In genomic region chr16:31073823-31074072, GRCh38 we compare ENCODE assay signal across 8 cellular contexts. TPM values are rescaled to one million over a fixed set of nuclear protein-coding genes. Genes with fewer than 3 reads are reported as not detected.
DNase-seq lines count a peak whose midpoint lies in the region; ATAC-seq, FAIRE-seq and TF ChIP-seq lines count a peak whose summit lies in the region.

No MANE protein-coding gene starts in this region.

- H3K9me2 ChIP-seq in Karpas-422 (replicated peaks; ENCODE audit: insufficient read depth, low read length): no peaks in the 10 kb centered on the region

- ATAC-seq in HG02981 (IDR thresholded peaks at IDR 0.05; ENCODE audit: unreplicated experiment): no peak

- H3K79me2 ChIP-seq in Karpas-422 (ENCODE audit: low read length) (peaks cover 70% of the 10 kb centered on the region), osteoblast (ENCODE audit: insufficient read depth, low read length) (peaks cover 88% of the 10 kb centered on the region)

- intact Hi-C loops in dorsolateral prefrontal cortex (cut with DNase I): loop anchor here (1.0 to 10.0 kb wide), 5 partner anchors 40 to 381 kb away; partner anchors contain the start of genes STX4 (in 2 of the 2), ARMC5 (in 1 of the 2), FUS (in 1 of the 2) and KAT8 (in 1 of the 2)

- H3K4me3 ChIP-seq in Karpas-422 (ENCODE audit: low read length) (peak overlapping the region; percentile 94), dorsolateral prefrontal cortex (peak overlapping the region; percentile 74 to 99 (median 95)), osteoblast (ENCODE audit: insufficient read depth, low read length) (peak overlapping the region; percentile 94)

- peaks cover 24% of the 10 kb centered on the region for H3K4me1 ChIP-seq in Karpas-422 (ENCODE audit: low read length)
- peaks cover 22% of the 10 kb centered on the region for H3K4me1 ChIP-seq in osteoblast (ENCODE audit: insufficient read depth, low read length)

- peak overlapping the region; percentile 80 for H3K27ac ChIP-seq in Karpas-422 (ENCODE audit: low read length)
- H3K27ac ChIP-seq in dorsolateral prefrontal cortex: peak overlapping the region; percentile 78 to 98 (median 95)
- peak overlapping the region; percentile 93 for H3K27ac ChIP-seq in osteoblast (ENCODE audit: low read depth, low read length)

- 0 out of 2 replicates have a peak, but pooled peaks cover 6% of the 10 kb centered on the region for H3K36me3 ChIP-seq in Karpas-422 (ENCODE audit: insufficient read depth, low read length)
- peaks cover 25% of the 10 kb centered on the region for H3K36me3 ChIP-seq in osteoblast (ENCODE audit: insufficient read depth, low read length)

- DNase-seq in GM18507 (ENCODE audit: extremely low spot score, insufficient read length, low read depth) (no peak), Karpas-422 (no peak), dorsolateral prefrontal cortex (no peak), osteoblast (ENCODE audit: insufficient read length, low spot score, missing footprints) (no peak), kidney tubule cell (ENCODE audit: low spot score) (no peak), NCI-H146 treated with DMSO at 0.1 percent for 48 hours (lab: John Stamatoyannopoulos, UW; ENCODE audit: unreplicated experiment) (no peak), frontal cortex (ENCODE audit: low spot score in 2 of 2) (no peak)

- peak overlapping the region; percentile 90 for H3K4me2 ChIP-seq in Karpas-422 (ENCODE audit: low read depth, low read length, poor library complexity, severe bottlenecking)
- peak overlapping the region; percentile 98 for H3K4me2 ChIP-seq in osteoblast (ENCODE audit: insufficient read depth, low read length)

- H2AFZ ChIP-seq in Karpas-422 (ENCODE audit: low read length) (peak overlapping the region; percentile 63; the same call in 1 of the 2 replicates), osteoblast (ENCODE audit: low read length) (peak overlapping the region; percentile 86)

- peaks cover 6% of the 10 kb centered on the region; the same call in 1 of the 2 replicates for H4K20me1 ChIP-seq in Karpas-422 (ENCODE audit: insufficient read depth, low read depth, low read length)
- H4K20me1 ChIP-seq in osteoblast (ENCODE audit: insufficient read depth, low read length): peaks cover 5% of the 10 kb centered on the region

- peak in 1 of 56 donors; percentile 7 for TF ChIP-seq CTCF in dorsolateral prefrontal cortex (IDR thresholded peaks at IDR 0.05 in 54 of 56, conservative IDR thresholded peaks at IDR 0.05 in 2 of 56; ENCODE audit: low read depth in 1 of 56, partially characterized antibody in 56 of 56)
- no peak for TF ChIP-seq CTCF in osteoblast (IDR thresholded peaks at IDR 0.05; ENCODE audit: extremely low read depth, low read depth, low read length)

- H3K27me3 ChIP-seq in Karpas-422 (ENCODE audit: low read length): no peaks in the 10 kb centered on the region
- H3K27me3 ChIP-seq in dorsolateral prefrontal cortex: no peaks in the 10 kb centered on the region
- H3K27me3 ChIP-seq in osteoblast (ENCODE audit: insufficient read depth, low read length): no peaks in the 10 kb centered on the region

- H3K9me3 ChIP-seq in Karpas-422 (ENCODE audit: low read length): no peaks in the 10 kb centered on the region
- H3K9me3 ChIP-seq in osteoblast (ENCODE audit: low read depth, low read length): no peaks in the 10 kb centered on the region

- FAIRE-seq in GM18507 (lab: Jason Lieb, UNC): peak; percentile 62
- no peak for FAIRE-seq in frontal cortex (lab: Jason Lieb, UNC)

- H3K9ac ChIP-seq in Karpas-422 (ENCODE audit: low read length): peak overlapping the region; percentile 90

RNA-seq across cellular contexts. Expression of gene ZNF668, which starts 0.3 kb away (rescaled TPM):
- total RNA-seq in Karpas-422 (2014; rRNA removed; shearing (Covaris generic); ENCODE audit: low replicate concordance): 6.0 and 7.7 TPM in 2 replicates
- 10 to 100 TPM in 110 of 120 experiments, 1 to 10 TPM in 10; 7.9 to 24.5 (median 12.5) TPM for total RNA-seq in dorsolateral prefrontal cortex
- total RNA-seq in osteoblast: 14.4 and 14.5 TPM in 2 replicates
- total RNA-seq in frontal cortex: 9.0 TPM

RNA-seq across cellular contexts. Expression of gene ZNF646, which starts 0.5 kb away (rescaled TPM):
- total RNA-seq in Karpas-422 (2014; rRNA removed; shearing (Covaris generic); ENCODE audit: low replicate concordance): 22.0 and 23.3 TPM in 2 replicates
- total RNA-seq in dorsolateral prefrontal cortex: 10 to 100 TPM; 11.2 to 24.3 (median 16.7) TPM
- 15.6 and 18.5 TPM in 2 replicates for total RNA-seq in osteoblast
- total RNA-seq in frontal cortex: 14.7 TPM

RNA-seq across cellular contexts. Expression of gene PRSS53, which starts 15.0 kb away (rescaled TPM):
- 3.2 and 4.0 TPM in 2 replicates for total RNA-seq in Karpas-422 (2014; rRNA removed; shearing (Covaris generic); ENCODE audit: low replicate concordance)
- total RNA-seq in dorsolateral prefrontal cortex (10 to 100 TPM in 4 of 120 experiments, 1 to 10 TPM in 116; 2.2 to 12.6 (median 5.5) TPM), osteoblast (2.7 and 2.9 TPM in 2 replicates), frontal cortex (1.6 TPM)

RNA-seq across cellular contexts. Expression of gene VKORC1, which starts 20.8 kb away (rescaled TPM):
- total RNA-seq in Karpas-422 (2014; rRNA removed; shearing (Covaris generic); ENCODE audit: low replicate concordance): 70.2 and 93.9 TPM in 2 replicates
- 10 to 100 TPM; 23.4 to 53.8 (median 37.0) TPM for total RNA-seq in dorsolateral prefrontal cortex
- total RNA-seq in osteoblast: 132 and 147 TPM in 2 replicates
- 35.9 TPM for total RNA-seq in frontal cortex

RNA-seq across cellular contexts. Expression of gene BCKDK, which starts 34.4 kb away (rescaled TPM):
- 28.4 and 37.5 TPM in 2 replicates for total RNA-seq in Karpas-422 (2014; rRNA removed; shearing (Covaris generic); ENCODE audit: low replicate concordance)
- 10 to 100 TPM; 27.7 to 57.4 (median 35.6) TPM for total RNA-seq in dorsolateral prefrontal cortex
- total RNA-seq in osteoblast: 25.9 and 30.0 TPM in 2 replicates
- 11.4 TPM for total RNA-seq in frontal cortex
